ENCODE assay signal across 1 cellular context in genomic region chr14:38884109-38884508, GRCh38.
TF ChIP-seq lines count a peak whose summit lies in the region.

No MANE protein-coding gene starts in this region.

TF ChIP-seq in HepG2, 621 proteins besides CTCF, POLR2A, EP300 and RAD21 (continued from another document and continues in another):
- TF ChIP-seq ARID3A (IDR thresholded peaks at IDR 0.05; ENCODE audit: low read depth, low read length) (peak; percentile 24; the same call in 1 of the 2 replicates), ARID5B (CRISPR knock-in tag; IDR thresholded peaks at IDR 0.05) (peak; percentile 41), CHCHD3 (CRISPR knock-in tag; IDR thresholded peaks at IDR 0.05) (no peak), SSRP1 (CRISPR knock-in tag; IDR thresholded peaks at IDR 0.05) (no peak), RBAK (CRISPR knock-in tag; IDR thresholded peaks at IDR 0.05) (peak; percentile 88), NCOA1 (CRISPR knock-in tag; IDR thresholded peaks at IDR 0.05) (no peak), ZBTB40 (IDR thresholded peaks at IDR 0.05) (no peak), ZBTB40 (CRISPR knock-in tag; IDR thresholded peaks at IDR 0.05) (no peak), SIX4 (CRISPR knock-in tag; IDR thresholded peaks at IDR 0.05) (no peak), TGIF2 (CRISPR knock-in tag; IDR thresholded peaks at IDR 0.05) (no peak), THRA (CRISPR knock-in tag; IDR thresholded peaks at IDR 0.05; ENCODE audit: borderline replicate concordance) (peak; percentile 74; the same call in 1 of the 2 replicates), TFE3 (CRISPR knock-in tag; IDR thresholded peaks at IDR 0.05) (no peak), ZNF230 (CRISPR knock-in tag; IDR thresholded peaks at IDR 0.05) (no peak), TFAP4 (IDR thresholded peaks at IDR 0.05; ENCODE audit: borderline replicate concordance, low read depth) (peak; percentile 83), ZNF496 (CRISPR knock-in tag; IDR thresholded peaks at IDR 0.05; ENCODE audit: insufficient replicate concordance) (no peak), ZSCAN9 (CRISPR knock-in tag; IDR thresholded peaks at IDR 0.05; ENCODE audit: borderline replicate concordance) (no peak), TMF1 (CRISPR knock-in tag; IDR thresholded peaks at IDR 0.05; ENCODE audit: low read depth) (no peak), RXRB (CRISPR knock-in tag; IDR thresholded peaks at IDR 0.05; ENCODE audit: borderline replicate concordance) (peak; percentile 61; the same call in 1 of the 2 replicates), HOXA5 (CRISPR knock-in tag; IDR thresholded peaks at IDR 0.05) (0 out of 2 replicates have a peak, but pooled peaks have one; percentile 60), RFX1 (IDR thresholded peaks at IDR 0.05) (no peak), THAP7 (CRISPR knock-in tag; IDR thresholded peaks at IDR 0.05) (no peak), FOXP1 (IDR thresholded peaks at IDR 0.05) (no peak), FOXP1 (CRISPR knock-in tag; IDR thresholded peaks at IDR 0.05) (peak; percentile 12; the same call in 1 of the 2 replicates), PLRG1 (conservative IDR thresholded peaks at IDR 0.05) (no peak), ZHX1 (CRISPR knock-in tag; IDR thresholded peaks at IDR 0.05; ENCODE audit: low read depth) (no peak), ZNF264 (CRISPR knock-in tag; IDR thresholded peaks at IDR 0.05) (peak; percentile 85), ZXDC (CRISPR knock-in tag; IDR thresholded peaks at IDR 0.05) (no peak), ZNF644 (CRISPR knock-in tag; IDR thresholded peaks at IDR 0.05; ENCODE audit: low read depth) (0 out of 2 replicates have a peak, but pooled peaks have one; percentile 43)
